ENCODE assay signal across 1 cellular context in genomic region chr12:131919366-131920156, GRCh38.
TF ChIP-seq lines count a peak whose summit lies in the region.

No MANE protein-coding gene starts in this region.

TF ChIP-seq in IMR-90, 13 proteins besides CTCF, POLR2A, EP300 and RAD21 (continued from another document):
- TF ChIP-seq CHD1 (IDR thresholded peaks at IDR 0.05; ENCODE audit: low read depth, low read length) (no peak), MXI1 (IDR thresholded peaks at IDR 0.05; ENCODE audit: borderline replicate concordance, low read depth, low read length) (no peak), CEBPB (IDR thresholded peaks at IDR 0.05; ENCODE audit: low read depth, low read length) (no peak), MAFK (IDR thresholded peaks at IDR 0.05; ENCODE audit: low read depth, low read length) (no peak), NFE2L2 (IDR thresholded peaks at IDR 0.05; ENCODE audit: low read depth, low read length) (no peak)
